Comparison of ENCODE assay signal across 5 cellular contexts in genomic region chr16:59154295-59154694, GRCh38.
"Had no signal": no experiment of that assay in that cellular context is flagged by ENCODE, and none has a peak within 500 bp of the region (broad histone marks: within the 10 kb centered on the region; RNA-seq: fewer than 3 reads in every experiment).

No MANE protein-coding gene starts in this region.

- H3K4me2 ChIP-seq: GM23338 had no signal

- H2AFZ ChIP-seq: GM23338 had no signal

- H3K4me3 ChIP-seq: GM23338, K562 had no signal

- DNase-seq: H9, HCEC 1CT, IMR-90 had no signal

- H3K4me1 Mint-ChIP-seq: H9 had no signal

- H3K9me3 Mint-ChIP-seq: GM23338, H9 had no signal

- H3K4me3 Mint-ChIP-seq: GM23338, H9 had no signal

- H3K27ac Mint-ChIP-seq: GM23338, H9 had no signal
